Comparison of ENCODE assay signal across 1 cellular context in genomic region chr3:101676219-101676764, GRCh38.
TF ChIP-seq lines count a peak whose summit lies in the region.

No MANE protein-coding gene starts in this region.

TF ChIP-seq in HepG2, 621 proteins besides CTCF, POLR2A, EP300 and RAD21 (continued from another document and continues in another):
- no peak for TF ChIP-seq AKNA (CRISPR knock-in tag; IDR thresholded peaks at IDR 0.05; ENCODE audit: borderline replicate concordance)
- peak; percentile 20 for TF ChIP-seq ZNF883 (CRISPR knock-in tag; IDR thresholded peaks at IDR 0.05; ENCODE audit: not compliant biosample characterization)
- no peak; the same call in 1 of the 2 replicates for TF ChIP-seq THAP8 (CRISPR knock-in tag; IDR thresholded peaks at IDR 0.05; ENCODE audit: borderline replicate concordance)
- TF ChIP-seq ATF3 (CRISPR knock-in tag; IDR thresholded peaks at IDR 0.05), result peak; percentile 3; the same call in 1 of the 2 replicates
- TF ChIP-seq FIP1L1 (IDR thresholded peaks at IDR 0.05; ENCODE audit: borderline replicate concordance, insufficient read depth, low read depth, low read length), result no peak; the same call in 1 of the 2 replicates
- no peak for TF ChIP-seq TSC22D2 (CRISPR knock-in tag; IDR thresholded peaks at IDR 0.05; ENCODE audit: borderline replicate concordance)
- TF ChIP-seq, protein P1, sequence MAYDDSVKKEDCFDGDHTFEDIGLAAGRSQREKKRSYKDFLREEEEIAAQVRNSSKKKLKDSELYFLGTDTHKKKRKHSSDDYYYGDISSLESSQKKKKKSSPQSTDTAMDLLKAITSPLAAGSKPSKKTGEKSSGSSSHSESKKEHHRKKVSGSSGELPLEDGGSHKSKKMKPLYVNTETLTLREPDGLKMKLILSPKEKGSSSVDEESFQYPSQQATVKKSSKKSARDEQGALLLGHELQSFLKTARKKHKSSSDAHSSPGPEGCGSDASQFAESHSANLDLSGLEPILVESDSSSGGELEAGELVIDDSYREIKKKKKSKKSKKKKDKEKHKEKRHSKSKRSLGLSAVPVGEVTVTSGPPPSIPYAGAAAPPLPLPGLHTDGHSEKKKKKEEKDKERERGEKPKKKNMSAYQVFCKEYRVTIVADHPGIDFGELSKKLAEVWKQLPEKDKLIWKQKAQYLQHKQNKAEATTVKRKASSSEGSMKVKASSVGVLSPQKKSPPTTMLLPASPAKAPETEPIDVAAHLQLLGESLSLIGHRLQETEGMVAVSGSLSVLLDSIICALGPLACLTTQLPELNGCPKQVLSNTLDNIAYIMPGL (CRISPR knock-in tag; IDR thresholded peaks at IDR 0.05; ENCODE audit: borderline replicate concordance in 1 of 2, low read depth in 1 of 2), result no peak; a peak in 1 of 4 replicates
- TF ChIP-seq, protein P2, sequence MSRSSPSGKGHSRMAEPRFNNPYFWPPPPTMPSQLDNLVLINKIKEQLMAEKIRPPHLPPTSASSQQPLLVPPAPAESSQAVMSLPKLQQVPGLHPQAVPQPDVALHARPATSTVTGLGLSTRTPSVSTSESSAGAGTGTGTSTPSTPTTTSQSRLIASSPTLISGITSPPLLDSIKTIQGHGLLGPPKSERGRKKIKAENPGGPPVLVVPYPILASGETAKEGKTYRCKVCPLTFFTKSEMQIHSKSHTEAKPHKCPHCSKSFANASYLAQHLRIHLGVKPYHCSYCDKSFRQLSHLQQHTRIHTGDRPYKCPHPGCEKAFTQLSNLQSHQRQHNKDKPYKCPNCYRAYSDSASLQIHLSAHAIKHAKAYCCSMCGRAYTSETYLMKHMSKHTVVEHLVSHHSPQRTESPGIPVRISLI (CRISPR knock-in tag; IDR thresholded peaks at IDR 0.05; ENCODE audit: borderline replicate concordance), result no peak
- peak; percentile 67; the same call in 1 of the 2 replicates for TF ChIP-seq GFI1 (CRISPR knock-in tag; IDR thresholded peaks at IDR 0.05; ENCODE audit: borderline replicate concordance)
- TF ChIP-seq GZF1 (CRISPR knock-in tag; IDR thresholded peaks at IDR 0.05), result peak; percentile 71; the same call in 1 of the 2 replicates
- no peak for TF ChIP-seq EEA1 (CRISPR knock-in tag; IDR thresholded peaks at IDR 0.05; ENCODE audit: borderline replicate concordance)
- no peak for TF ChIP-seq HNRNPL (IDR thresholded peaks at IDR 0.05; ENCODE audit: low read depth, low read length)
- TF ChIP-seq IKZF5 (CRISPR knock-in tag; IDR thresholded peaks at IDR 0.05), result no peak; the same call in 1 of the 2 replicates
- no peak for TF ChIP-seq MAFG (CRISPR knock-in tag; IDR thresholded peaks at IDR 0.05)
- TF ChIP-seq SKI (IDR thresholded peaks at IDR 0.05; ENCODE audit: partially characterized antibody), result peak; percentile 60
- no peak for TF ChIP-seq ZNF777 (CRISPR knock-in tag; IDR thresholded peaks at IDR 0.05)
- peak; percentile 95; the same call in 1 of the 2 replicates for TF ChIP-seq ZNF280D (CRISPR knock-in tag; IDR thresholded peaks at IDR 0.05)
- TF ChIP-seq SP5 (CRISPR knock-in tag; IDR thresholded peaks at IDR 0.05; ENCODE audit: borderline replicate concordance, low read depth), result no peak
- TF ChIP-seq XBP1 (CRISPR knock-in tag; IDR thresholded peaks at IDR 0.05), result no peak
- TF ChIP-seq ZSCAN31 (CRISPR knock-in tag; IDR thresholded peaks at IDR 0.05; ENCODE audit: low read depth), result peak; percentile 65; the same call in 1 of the 2 replicates
- no peak for TF ChIP-seq ZMYM3 (CRISPR knock-in tag; IDR thresholded peaks at IDR 0.05)
- peak; percentile 7; the same call in 1 of the 2 replicates for TF ChIP-seq ZNF142 (CRISPR knock-in tag; IDR thresholded peaks at IDR 0.05)
- peak; percentile 18; the same call in 1 of the 2 replicates for TF ChIP-seq KLF6 (CRISPR knock-in tag; IDR thresholded peaks at IDR 0.05)
- TF ChIP-seq ZNF773 (CRISPR knock-in tag; IDR thresholded peaks at IDR 0.05; ENCODE audit: borderline replicate concordance), result no peak
- TF ChIP-seq CEBPZ (IDR thresholded peaks at IDR 0.05; ENCODE audit: low read length), result no peak
- TF ChIP-seq ZNF776 (CRISPR knock-in tag; IDR thresholded peaks at IDR 0.05), result peak; percentile 27; the same call in 1 of the 2 replicates
- TF ChIP-seq ZNF564 (CRISPR knock-in tag; IDR thresholded peaks at IDR 0.05), result 0 out of 2 replicates have a peak, but pooled peaks have one; percentile 14
- no peak for TF ChIP-seq ZNF432 (CRISPR knock-in tag; IDR thresholded peaks at IDR 0.05; ENCODE audit: borderline replicate concordance)
- TF ChIP-seq SNAI1 (CRISPR knock-in tag; IDR thresholded peaks at IDR 0.05; ENCODE audit: borderline replicate concordance), result no peak
- TF ChIP-seq JDP2 (CRISPR knock-in tag; IDR thresholded peaks at IDR 0.05; ENCODE audit: borderline replicate concordance), result no peak
- peak; percentile 88; the same call in 1 of the 2 replicates for TF ChIP-seq ZNF598 (CRISPR knock-in tag; IDR thresholded peaks at IDR 0.05; ENCODE audit: borderline replicate concordance)
- TF ChIP-seq ZNF570 (CRISPR knock-in tag; IDR thresholded peaks at IDR 0.05; ENCODE audit: borderline replicate concordance), result no peak
- no peak for TF ChIP-seq SCMH1 (CRISPR knock-in tag; IDR thresholded peaks at IDR 0.05; ENCODE audit: borderline replicate concordance)
